In the genomic region with DNA sequence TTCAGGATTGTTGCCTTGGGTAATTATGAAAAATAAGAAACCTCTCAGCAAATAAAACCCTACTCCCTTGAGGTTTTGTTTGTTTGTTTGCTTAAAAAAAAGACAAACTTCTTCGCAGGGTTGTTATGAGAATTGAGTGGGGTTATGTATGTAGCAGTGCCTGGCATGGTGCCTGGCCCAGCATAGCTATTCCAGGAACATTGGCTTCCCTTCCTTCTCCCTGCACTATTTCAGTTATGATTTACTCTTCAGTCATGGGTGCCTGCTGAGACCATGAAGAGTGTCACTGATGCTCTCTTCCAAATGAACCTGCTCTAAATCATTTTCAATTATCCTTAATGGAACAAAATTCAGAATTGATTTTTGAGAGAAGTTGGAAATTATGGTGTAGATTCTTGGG, we compare ENCODE assay signal across 1 cellular context.
TF ChIP-seq lines count a peak whose summit lies in the region.

No MANE protein-coding gene starts in this region.

TF ChIP-seq in HepG2, 621 proteins besides CTCF, POLR2A, EP300 and RAD21 (continued from another document):
- TF ChIP-seq, protein P1, sequence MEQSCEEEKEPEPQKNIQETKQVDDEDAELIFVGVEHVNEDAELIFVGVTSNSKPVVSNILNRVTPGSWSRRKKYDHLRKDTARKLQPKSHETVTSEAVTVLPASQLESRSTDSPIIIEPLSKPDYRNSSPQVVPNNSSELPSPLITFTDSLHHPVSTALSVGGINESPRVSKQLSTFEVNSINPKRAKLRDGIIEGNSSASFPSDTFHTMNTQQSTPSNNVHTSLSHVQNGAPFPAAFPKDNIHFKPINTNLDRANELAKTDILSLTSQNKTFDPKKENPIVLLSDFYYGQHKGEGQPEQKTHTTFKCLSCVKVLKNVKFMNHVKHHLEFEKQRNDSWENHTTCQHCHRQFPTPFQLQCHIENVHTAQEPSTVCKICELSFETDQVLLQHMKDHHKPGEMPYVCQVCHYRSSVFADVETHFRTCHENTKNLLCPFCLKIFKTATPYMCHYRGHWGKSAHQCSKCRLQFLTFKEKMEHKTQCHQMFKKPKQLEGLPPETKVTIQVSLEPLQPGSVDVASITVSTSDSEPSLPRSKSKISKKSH (CRISPR knock-in tag; IDR thresholded peaks at IDR 0.05; ENCODE audit: borderline replicate concordance), result no peak
- TF ChIP-seq ZNF577 (CRISPR knock-in tag; IDR thresholded peaks at IDR 0.05; ENCODE audit: borderline replicate concordance, low read depth) (no peak), HNF4G (IDR thresholded peaks at IDR 0.05; ENCODE audit: borderline replicate concordance, low read depth, low read length) (no peak), HNF4G (CRISPR knock-in tag; IDR thresholded peaks at IDR 0.05; ENCODE audit: borderline replicate concordance, low read depth) (no peak), ZNF777 (CRISPR knock-in tag; IDR thresholded peaks at IDR 0.05) (no peak), RXRB (CRISPR knock-in tag; IDR thresholded peaks at IDR 0.05; ENCODE audit: borderline replicate concordance) (no peak), TCF12 (IDR thresholded peaks at IDR 0.05) (no peak), TCF12 (CRISPR knock-in tag; IDR thresholded peaks at IDR 0.05) (no peak), ZFP37 (CRISPR knock-in tag; IDR thresholded peaks at IDR 0.05; ENCODE audit: borderline replicate concordance) (no peak), TMF1 (CRISPR knock-in tag; IDR thresholded peaks at IDR 0.05; ENCODE audit: low read depth) (no peak), HOXA7 (CRISPR knock-in tag; IDR thresholded peaks at IDR 0.05) (no peak), ZNF382 (CRISPR knock-in tag; IDR thresholded peaks at IDR 0.05; ENCODE audit: borderline replicate concordance) (no peak)
- TF ChIP-seq, protein P2, sequence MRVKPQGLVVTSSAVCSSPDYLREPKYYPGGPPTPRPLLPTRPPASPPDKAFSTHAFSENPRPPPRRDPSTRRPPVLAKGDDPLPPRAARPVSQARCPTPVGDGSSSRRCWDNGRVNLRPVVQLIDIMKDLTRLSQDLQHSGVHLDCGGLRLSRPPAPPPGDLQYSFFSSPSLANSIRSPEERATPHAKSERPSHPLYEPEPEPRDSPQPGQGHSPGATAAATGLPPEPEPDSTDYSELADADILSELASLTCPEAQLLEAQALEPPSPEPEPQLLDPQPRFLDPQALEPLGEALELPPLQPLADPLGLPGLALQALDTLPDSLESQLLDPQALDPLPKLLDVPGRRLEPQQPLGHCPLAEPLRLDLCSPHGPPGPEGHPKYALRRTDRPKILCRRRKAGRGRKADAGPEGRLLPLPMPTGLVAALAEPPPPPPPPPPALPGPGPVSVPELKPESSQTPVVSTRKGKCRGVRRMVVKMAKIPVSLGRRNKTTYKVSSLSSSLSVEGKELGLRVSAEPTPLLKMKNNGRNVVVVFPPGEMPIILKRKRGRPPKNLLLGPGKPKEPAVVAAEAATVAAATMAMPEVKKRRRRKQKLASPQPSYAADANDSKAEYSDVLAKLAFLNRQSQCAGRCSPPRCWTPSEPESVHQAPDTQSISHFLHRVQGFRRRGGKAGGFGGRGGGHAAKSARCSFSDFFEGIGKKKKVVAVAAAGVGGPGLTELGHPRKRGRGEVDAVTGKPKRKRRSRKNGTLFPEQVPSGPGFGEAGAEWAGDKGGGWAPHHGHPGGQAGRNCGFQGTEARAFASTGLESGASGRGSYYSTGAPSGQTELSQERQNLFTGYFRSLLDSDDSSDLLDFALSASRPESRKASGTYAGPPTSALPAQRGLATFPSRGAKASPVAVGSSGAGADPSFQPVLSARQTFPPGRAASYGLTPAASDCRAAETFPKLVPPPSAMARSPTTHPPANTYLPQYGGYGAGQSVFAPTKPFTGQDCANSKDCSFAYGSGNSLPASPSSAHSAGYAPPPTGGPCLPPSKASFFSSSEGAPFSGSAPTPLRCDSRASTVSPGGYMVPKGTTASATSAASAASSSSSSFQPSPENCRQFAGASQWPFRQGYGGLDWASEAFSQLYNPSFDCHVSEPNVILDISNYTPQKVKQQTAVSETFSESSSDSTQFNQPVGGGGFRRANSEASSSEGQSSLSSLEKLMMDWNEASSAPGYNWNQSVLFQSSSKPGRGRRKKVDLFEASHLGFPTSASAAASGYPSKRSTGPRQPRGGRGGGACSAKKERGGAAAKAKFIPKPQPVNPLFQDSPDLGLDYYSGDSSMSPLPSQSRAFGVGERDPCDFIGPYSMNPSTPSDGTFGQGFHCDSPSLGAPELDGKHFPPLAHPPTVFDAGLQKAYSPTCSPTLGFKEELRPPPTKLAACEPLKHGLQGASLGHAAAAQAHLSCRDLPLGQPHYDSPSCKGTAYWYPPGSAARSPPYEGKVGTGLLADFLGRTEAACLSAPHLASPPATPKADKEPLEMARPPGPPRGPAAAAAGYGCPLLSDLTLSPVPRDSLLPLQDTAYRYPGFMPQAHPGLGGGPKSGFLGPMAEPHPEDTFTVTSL (CRISPR knock-in tag; IDR thresholded peaks at IDR 0.05; ENCODE audit: borderline replicate concordance), result no peak
TF ChIP-seq in HepG2: peak in this region for 0.
